Comparison of ENCODE assay signal across 21 cellular contexts in genomic region chr22:22603470-22603947, GRCh38. TPM values are rescaled to one million over a fixed set of nuclear protein-coding genes. Genes with fewer than 3 reads are reported as not detected.
DNase-seq lines count a peak whose midpoint lies in the region; ATAC-seq, FAIRE-seq and TF ChIP-seq lines count a peak whose summit lies in the region.
"Had no signal": no experiment of that assay in that cellular context is flagged by ENCODE, and none has a peak within 500 bp of the region (broad histone marks: within the 10 kb centered on the region; RNA-seq: fewer than 3 reads in every experiment).

No MANE protein-coding gene starts in this region.

- H3K27me3 ChIP-seq in BLaER1 treated with 17β-estradiol and CSF1 and Interleukin-3, amounts not matched to agents 10 nM and 100 nM: no peaks in the 10 kb centered on the region
- H3K27me3 ChIP-seq in OCI-LY1 (ENCODE audit: insufficient read depth, low read length) (no peaks in the 10 kb centered on the region; the same call in 1 of the 2 replicates), bronchial epithelial cell (ENCODE audit: control insufficient read depth, insufficient read depth, low read length) (no peaks in the 10 kb centered on the region), SK-N-SH (ENCODE audit: insufficient read depth) (no peaks in the 10 kb centered on the region; the same call in 1 of the 2 replicates)

- no peak overlapping the region for H3K4me3 ChIP-seq in BLaER1 treated with 17β-estradiol and CSF1 and Interleukin-3, amounts not matched to agents 10 nM and 100 nM
- H3K4me3 ChIP-seq in OCI-LY1 (ENCODE audit: low read depth, low read length, poor library complexity, severe bottlenecking) (no peak overlapping the region), bronchial epithelial cell (ENCODE audit: low read depth, low read length) (no peak overlapping the region), SK-N-SH (ENCODE audit: low read depth in 2 of 2, low read length in 1 of 2) (no peak overlapping the region)
- H3K4me3 ChIP-seq: GM12878 had no signal

- POLR2A ChIA-PET in SK-N-SH (lab: Yijun Ruan, JAX): no interaction called here

- H2AFZ ChIP-seq in OCI-LY1 (ENCODE audit: low read length) (no peak overlapping the region), SK-N-SH (ENCODE audit: low read depth) (no peak overlapping the region)

- H3K36me3 Mint-ChIP-seq in immature natural killer cell: no peaks in the 10 kb centered on the region
- H3K36me3 Mint-ChIP-seq: CD14-positive monocyte; CD4-positive, alpha-beta memory T cell had no signal

- CTCF ChIA-PET in SK-N-SH (lab: Yijun Ruan, JAX): interaction anchor here (0.7 to 1.5 kb wide), 3 partner anchors 12 to 27 kb away, joined by 3 to 6 read pairs (median 3); no protein-coding TSS in a partner anchor

- H3K27ac ChIP-seq in BLaER1 treated with 17β-estradiol and CSF1 and Interleukin-3, amounts not matched to agents 10 nM and 100 nM: no peak overlapping the region
- H3K27ac ChIP-seq in OCI-LY1 (ENCODE audit: low read depth, low read length, poor library complexity, severe bottlenecking): peak overlapping the region; percentile 45
- no peak overlapping the region for H3K27ac ChIP-seq in SK-N-SH (ENCODE audit: low read depth in 2 of 2, low read length in 1 of 2)
- H3K27ac ChIP-seq: HL-60 had no signal

- peaks cover 0 to 2% (median 0%) of the 10 kb centered on the region in 6 donors for H3K9me3 Mint-ChIP-seq in immature natural killer cell
- H3K9me3 Mint-ChIP-seq: HFFc6 had no signal

- no peak for TF ChIP-seq EP300 in SK-N-SH (IDR thresholded peaks at IDR 0.05; ENCODE audit: borderline replicate concordance in 1 of 2, low read depth in 1 of 2, low read length in 1 of 2)

- H3K4me1 ChIP-seq in BLaER1 treated with 17β-estradiol and CSF1 and Interleukin-3, amounts not matched to agents 10 nM and 100 nM: peaks cover 18 to 53% (median 40%) of the 10 kb centered on the region in 10 experiments
- H3K4me1 ChIP-seq in OCI-LY1 (ENCODE audit: insufficient read depth, low read length, severe bottlenecking) (peaks cover 20% of the 10 kb centered on the region), SK-N-SH (ENCODE audit: control insufficient read depth in 1 of 2, insufficient read depth in 2 of 2, low read depth in 1 of 2, low read length in 1 of 2) (no peaks in the 10 kb centered on the region)
- H3K4me1 ChIP-seq: BE2C had no signal

- 7% methylated on average over 3 of the region's 3 CpGs for WGBS in SK-N-SH (ENCODE audit: low lambda C conversion rate)

- peaks cover 0 to 4% (median 3%) of the 10 kb centered on the region in 3 donors for H3K27me3 Mint-ChIP-seq in immature natural killer cell (ENCODE audit: low read depth in 3 of 3)

- H3K4me1 Mint-ChIP-seq in immature natural killer cell: no peaks in the 10 kb centered on the region

- DNase-seq in bronchial epithelial cell (ENCODE audit: low read depth) (no peak), urothelium cell line (ENCODE audit: low spot score) (no peak), immature natural killer cell (no peak), SK-N-SH (no peak)
- DNase-seq: BE2C; CD4-positive, alpha-beta memory T cell; DMS79 treated with DMSO at 0.1 percent for 48 hours; EL; GOT3; H7; HFFc6 had no signal

- no peak overlapping the region for H3K27ac Mint-ChIP-seq in immature natural killer cell
- H3K27ac Mint-ChIP-seq: CD4-positive, alpha-beta memory T cell; HFFc6 had no signal

- ATAC-seq in GM21737 (IDR thresholded peaks at IDR 0.05; ENCODE audit: unreplicated experiment): no peak
- ATAC-seq: HCT116 had no signal

- no peak overlapping the region for H3K9ac ChIP-seq in BLaER1 treated with 17β-estradiol and CSF1 and Interleukin-3, amounts not matched to agents 10 nM and 100 nM
- H3K9ac ChIP-seq in OCI-LY1 (ENCODE audit: low read length) (no peak overlapping the region), SK-N-SH (no peak overlapping the region)

- FAIRE-seq in bronchial epithelial cell (lab: Jason Lieb, UNC) (peak; percentile 77), urothelium cell line (lab: Jason Lieb, UNC) (peak; percentile 27)
- FAIRE-seq: GM12878 had no signal

- no peaks in the 10 kb centered on the region; a peak in 1 of 22 replicates for H3K36me3 ChIP-seq in BLaER1 treated with 17β-estradiol and CSF1 and Interleukin-3, amounts not matched to agents 10 nM and 100 nM
- no peaks in the 10 kb centered on the region; the same call in 1 of the 2 replicates for H3K36me3 ChIP-seq in OCI-LY1 (ENCODE audit: insufficient read depth, low read length)
- no peaks in the 10 kb centered on the region for H3K36me3 ChIP-seq in bronchial epithelial cell (ENCODE audit: control insufficient read depth, insufficient read depth, low read length)
- no peaks in the 10 kb centered on the region for H3K36me3 ChIP-seq in SK-N-SH (replicated peaks in 1 of 2; ENCODE audit: control insufficient read depth in 1 of 2, insufficient read depth in 2 of 2, low read length in 1 of 2)
- H3K36me3 ChIP-seq: BE2C had no signal

- H3K4me3 Mint-ChIP-seq in immature natural killer cell: no peak overlapping the region
- H3K4me3 Mint-ChIP-seq: CD14-positive monocyte; CD4-positive, alpha-beta memory T cell; HFFc6 had no signal

- peak overlapping the region in 10 of 11 experiments; percentile 56 to 92 (median 78); a peak in 18 of 22 replicates for H3K4me2 ChIP-seq in BLaER1 treated with 17β-estradiol and CSF1 and Interleukin-3, amounts not matched to agents 10 nM and 100 nM
- H3K4me2 ChIP-seq in OCI-LY1 (ENCODE audit: low read length) (no peak overlapping the region), SK-N-SH (no peak overlapping the region)

- H3K9me2 ChIP-seq in OCI-LY1 (ENCODE audit: low read depth, low read length) (no peaks in the 10 kb centered on the region), SK-N-SH (no peaks in the 10 kb centered on the region)

- H3K9me3 ChIP-seq in BLaER1 treated with 17β-estradiol and CSF1 and Interleukin-3, amounts not matched to agents 10 nM and 100 nM (replicated peaks in 1 of 11): peaks cover 8 to 17% (median 13%) of the 10 kb centered on the region in 11 experiments; a peak in 20 of 22 replicates
- H3K9me3 ChIP-seq in OCI-LY1 (ENCODE audit: low read length) (no peaks in the 10 kb centered on the region; the same call in 1 of the 2 replicates), SK-N-SH (no peaks in the 10 kb centered on the region)
- H3K9me3 ChIP-seq: BE2C had no signal

- H3F3A ChIP-seq in OCI-LY1 (ENCODE audit: insufficient read depth, low read length): no peaks in the 10 kb centered on the region
- no peaks in the 10 kb centered on the region for H3F3A ChIP-seq in SK-N-SH (replicated peaks; ENCODE audit: insufficient read depth)

- TF ChIP-seq RAD21 in SK-N-SH (IDR thresholded peaks at IDR 0.05; ENCODE audit: low read length): no peak

- peaks cover 0 to 5% (median 0%) of the 10 kb centered on the region in 11 experiments; a peak in 1 of 22 replicates for H4K20me1 ChIP-seq in BLaER1 treated with 17β-estradiol and CSF1 and Interleukin-3, amounts not matched to agents 10 nM and 100 nM
- H4K20me1 ChIP-seq in OCI-LY1 (ENCODE audit: insufficient read depth, low read length) (no peaks in the 10 kb centered on the region), SK-N-SH (ENCODE audit: insufficient read depth) (no peaks in the 10 kb centered on the region)

- TF ChIP-seq CTCF in OCI-LY1 (IDR thresholded peaks at IDR 0.05; ENCODE audit: low read length) (no peak), bronchial epithelial cell (IDR thresholded peaks at IDR 0.05; ENCODE audit: insufficient read depth, low read length, severe bottlenecking) (no peak), SK-N-SH (IDR thresholded peaks at IDR 0.05) (no peak)

- H3K79me2 ChIP-seq in OCI-LY1 (ENCODE audit: insufficient read depth, low read length) (no peaks in the 10 kb centered on the region), SK-N-SH (ENCODE audit: insufficient read depth) (no peaks in the 10 kb centered on the region)

TF ChIP-seq in SK-N-SH, 30 proteins besides CTCF, POLR2A, EP300 and RAD21 (continues in another document):
- TF ChIP-seq GATA2 (CRISPR knock-in tag; IDR thresholded peaks at IDR 0.05) (no peak), GABPA (IDR thresholded peaks at IDR 0.05; ENCODE audit: low read depth) (no peak), EZH2phosphoT487 (IDR thresholded peaks at IDR 0.05; ENCODE audit: borderline replicate concordance, low read depth) (no peak), RCOR1 (IDR thresholded peaks at IDR 0.05; ENCODE audit: low read length) (no peak), ELF1 (IDR thresholded peaks at IDR 0.05) (no peak), JUND (IDR thresholded peaks at IDR 0.05) (no peak), TAF1 (IDR thresholded peaks at IDR 0.05; ENCODE audit: borderline replicate concordance, low read depth, low read length) (no peak), CHD2 (IDR thresholded peaks at IDR 0.05; ENCODE audit: low read length, partially characterized antibody) (no peak)
- TF ChIP-seq, protein P1, sequence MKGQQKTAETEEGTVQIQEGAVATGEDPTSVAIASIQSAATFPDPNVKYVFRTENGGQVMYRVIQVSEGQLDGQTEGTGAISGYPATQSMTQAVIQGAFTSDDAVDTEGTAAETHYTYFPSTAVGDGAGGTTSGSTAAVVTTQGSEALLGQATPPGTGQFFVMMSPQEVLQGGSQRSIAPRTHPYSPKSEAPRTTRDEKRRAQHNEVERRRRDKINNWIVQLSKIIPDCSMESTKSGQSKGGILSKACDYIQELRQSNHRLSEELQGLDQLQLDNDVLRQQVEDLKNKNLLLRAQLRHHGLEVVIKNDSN (IDR thresholded peaks at IDR 0.05; ENCODE audit: borderline replicate concordance, low read depth): no peak

RNA-seq across cellular contexts. Expression of gene GGTLC2, which starts 40.9 kb away (rescaled TPM):
- total RNA-seq in bronchial epithelial cell: not detected in 2 replicates
- polyA plus RNA-seq in immature natural killer cell: not detected
- polyA plus RNA-seq in SK-N-SH (2012; rRNA removed): not detected in 2 replicates
- not detected in 2 replicates for polyA plus RNA-seq in SK-N-SH (2012; cell fraction: cytosol; rRNA removed)
- not detected in 2 replicates for polyA plus RNA-seq in SK-N-SH (2012; cell fraction: nucleus; rRNA removed)
- total RNA-seq: A172; CD4-positive, alpha-beta memory T cell; G401; GM12878; H7; HFFc6; HT1080 had no signal
- polyA plus RNA-seq: CD14-positive monocyte; CD4-positive, alpha-beta memory T cell; GM12878 had no signal

RNA-seq across cellular contexts. Expression of gene PRAME, which starts 44.4 kb away (rescaled TPM):
- total RNA-seq in bronchial epithelial cell: not detected in 2 replicates
- not detected for polyA plus RNA-seq in immature natural killer cell
- 193 and 241 TPM in 2 replicates for polyA plus RNA-seq in SK-N-SH (2012; rRNA removed)
- polyA plus RNA-seq in SK-N-SH (2012; cell fraction: cytosol; rRNA removed): 123 and 160 TPM in 2 replicates
- 488 and 508 TPM in 2 replicates for polyA plus RNA-seq in SK-N-SH (2012; cell fraction: nucleus; rRNA removed)
- total RNA-seq: CD4-positive, alpha-beta memory T cell; H7; HFFc6 had no signal
- polyA plus RNA-seq: CD14-positive monocyte; CD4-positive, alpha-beta memory T cell had no signal

Comparison
In these comparisons a context has a peak if more than half of its experiments do, and no peak if none do; other contexts are left out.
1. H3K4me2 ChIP-seq: peak in BLaER1 treated with 17β-estradiol and CSF1 and Interleukin-3, amounts not matched to agents 10 nM and 100 nM (10 of 11); none in OCI-LY1 (single experiment) and SK-N-SH (single experiment).
2. RNA of gene PRAME, which starts 44.4 kb away (polyA plus RNA-seq): 123 to 508 TPM in SK-N-SH; not detected in immature natural killer cell; every median in the first group is over 100 times any median in the second.